In genomic region chr2:61694312-61695274, GRCh38 we compare ENCODE assay signal across 8 cellular contexts.
A peak's percentile ranks its signal among the peaks of the same experiment; 100 is the strongest.
DNase-seq lines count a peak whose midpoint lies in the region; FAIRE-seq and TF ChIP-seq lines count a peak whose summit lies in the region.

No MANE protein-coding gene starts in this region.

- TF ChIP-seq CTCF in astrocyte (IDR thresholded peaks at IDR 0.05; ENCODE audit: insufficient read depth, low read depth, low read length) (peak; percentile 22), hepatocyte (IDR thresholded peaks at IDR 0.05; ENCODE audit: poor library complexity) (peak; percentile 67)

- peak overlapping the region; percentile 84 for H3K9ac ChIP-seq in astrocyte (ENCODE audit: low read length)

- H3K27me3 Mint-ChIP-seq in astrocyte (ENCODE audit: low read depth, unreplicated experiment): no peaks in the 10 kb centered on the region

- H3K9me3 ChIP-seq in HAP-1 (no peaks in the 10 kb centered on the region), MG63 (no peaks in the 10 kb centered on the region), astrocyte (ENCODE audit: insufficient read depth, low read depth, low read length) (no peaks in the 10 kb centered on the region), hepatocyte (ENCODE audit: low read depth) (no peaks in the 10 kb centered on the region)

- H3K9me2 ChIP-seq in hepatocyte (replicated peaks; ENCODE audit: insufficient read depth): no peaks in the 10 kb centered on the region

- H3K79me2 ChIP-seq in astrocyte (ENCODE audit: insufficient read depth, low read length) (no peaks in the 10 kb centered on the region), hepatocyte (no peaks in the 10 kb centered on the region)

- peak overlapping the region; percentile 83 for H3K4me3 Mint-ChIP-seq in astrocyte (ENCODE audit: unreplicated experiment)

- H3K36me3 Mint-ChIP-seq in astrocyte (ENCODE audit: low read depth, unreplicated experiment): no peaks in the 10 kb centered on the region

- in situ Hi-C loops in HAP-1 (cut with MboI; ENCODE audit: low sequenced_read_pairs): no loop called here

- H3K4me2 ChIP-seq in astrocyte (ENCODE audit: low read length) (peak overlapping the region; percentile 93), hepatocyte (peak overlapping the region; percentile 89)

- H4K20me1 ChIP-seq in astrocyte (ENCODE audit: insufficient read depth, low read length): no peaks in the 10 kb centered on the region
- H4K20me1 ChIP-seq in hepatocyte (ENCODE audit: insufficient read depth, poor library complexity, severe bottlenecking): no peaks in the 10 kb centered on the region

- peak overlapping the region; percentile 12 for H3K27ac Mint-ChIP-seq in astrocyte (ENCODE audit: unreplicated experiment)

- no peaks in the 10 kb centered on the region for H3K9me3 Mint-ChIP-seq in astrocyte (ENCODE audit: unreplicated experiment)

- no peaks in the 10 kb centered on the region for H3K27me3 ChIP-seq in HAP-1 (ENCODE audit: low read depth)
- H3K27me3 ChIP-seq in MG63: no peaks in the 10 kb centered on the region
- H3K27me3 ChIP-seq in astrocyte (ENCODE audit: insufficient read depth, low read length): no peaks in the 10 kb centered on the region
- no peaks in the 10 kb centered on the region for H3K27me3 ChIP-seq in hepatocyte

- WGBS in hepatocyte (ENCODE audit: low lambda C conversion rate, missing lambda C conversion rate): 31% methylated on average over 27 of the region's 47 CpGs

- H3K4me3 ChIP-seq in GM08714 (ENCODE audit: low read length): peak overlapping the region; percentile 74
- peak overlapping the region; percentile 53 for H3K4me3 ChIP-seq in HAP-1
- peak overlapping the region; percentile 72 for H3K4me3 ChIP-seq in MG63
- H3K4me3 ChIP-seq in astrocyte (ENCODE audit: insufficient read depth, low read depth, low read length): peak overlapping the region; percentile 77
- peak overlapping the region; percentile 87 for H3K4me3 ChIP-seq in hepatocyte

- H3K27ac ChIP-seq in astrocyte (ENCODE audit: low read depth, low read length) (no peak overlapping the region), hepatocyte (peak overlapping the region; percentile 90)

- H3K4me1 ChIP-seq in HAP-1 (peaks cover 6% of the 10 kb centered on the region; the same call in 1 of the 2 replicates), astrocyte (ENCODE audit: insufficient read depth, low read length) (peaks cover 6% of the 10 kb centered on the region), hepatocyte (ENCODE audit: insufficient read depth) (no peaks in the 10 kb centered on the region)

- H3K36me3 ChIP-seq in HAP-1 (replicated peaks) (no peaks in the 10 kb centered on the region), MG63 (no peaks in the 10 kb centered on the region), astrocyte (ENCODE audit: insufficient read depth, low read length) (no peaks in the 10 kb centered on the region), hepatocyte (replicated peaks; ENCODE audit: insufficient read depth, low read depth) (no peaks in the 10 kb centered on the region)

- H2AFZ ChIP-seq in astrocyte (ENCODE audit: low read depth, low read length) (peak overlapping the region; percentile 100), hepatocyte (peak overlapping the region; percentile 98)

- H3K4me1 Mint-ChIP-seq in astrocyte (ENCODE audit: low read depth, unreplicated experiment): no peaks in the 10 kb centered on the region

- DNase-seq in HAP-1 (ENCODE audit: low spot score in 2 of 2) (peak; percentile 80 to 96), MG63 (peak; percentile 91), T-helper 2 cell (peak; percentile 70 to 78 (median 77)), astrocyte (ENCODE audit: low read depth) (peak; percentile 65), hepatocyte (ENCODE audit: low spot score) (peak; percentile 97), renal cortical epithelial cell (ENCODE audit: low read depth) (peak; percentile 67), NCI-H510A treated with DMSO at 0.1 percent for 48 hours (lab: John Stamatoyannopoulos, UW) (no peak)

- no peak for FAIRE-seq in astrocyte (lab: Jason Lieb, UNC)
